ENCODE assay signal across 8 cellular contexts in the genomic region with DNA sequence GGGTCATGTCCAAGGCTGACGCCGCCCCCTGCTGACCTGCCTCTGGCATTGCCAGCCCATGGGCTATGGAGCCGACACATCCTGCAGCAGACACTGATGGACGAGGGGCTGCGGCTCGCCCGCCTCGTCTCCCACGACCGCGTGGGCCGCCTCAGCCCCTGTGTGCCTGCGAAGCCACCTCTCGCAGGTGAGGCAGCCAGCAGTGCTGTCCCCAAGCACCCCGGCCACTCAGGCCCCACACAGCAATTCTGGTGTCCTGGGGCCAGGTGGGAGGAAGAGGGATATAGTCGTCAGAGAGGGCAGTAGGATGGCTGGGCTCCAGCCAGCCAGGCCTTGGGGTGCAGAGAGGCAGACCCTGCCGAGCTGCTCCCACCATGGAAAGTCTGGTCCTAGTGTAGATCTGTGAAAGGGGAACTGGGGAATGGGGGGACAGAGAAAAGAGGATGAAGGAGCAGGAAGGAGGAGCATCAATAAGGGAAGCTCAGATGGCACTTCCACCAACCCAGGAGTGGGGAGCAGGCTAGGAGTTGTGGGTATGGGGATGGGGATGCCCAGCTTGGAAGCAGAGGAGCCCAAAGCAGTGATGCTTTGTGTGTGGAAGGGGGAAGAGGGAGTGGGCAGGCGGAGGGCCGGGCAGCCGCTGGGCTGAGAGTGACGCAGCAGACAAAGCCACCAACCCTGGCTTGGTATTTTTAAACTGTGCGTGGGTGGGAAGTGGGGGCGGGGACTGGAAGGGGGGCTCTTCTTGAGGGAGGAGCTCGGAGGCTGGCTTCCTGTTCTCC. TPM values are rescaled to one million over a fixed set of nuclear protein-coding genes. Genes with fewer than 3 reads are reported as not detected.
A peak's percentile ranks its signal among the peaks of the same experiment; 100 is the strongest.
DNase-seq lines count a peak whose midpoint lies in the region; ATAC-seq and TF ChIP-seq lines count a peak whose summit lies in the region.

No MANE protein-coding gene starts in this region.

- H3K9me3 ChIP-seq in HUES64 (ENCODE audit: insufficient read depth, low read depth, low read length) (no peaks in the 10 kb centered on the region), colonic mucosa (no peaks in the 10 kb centered on the region), lung (ENCODE audit: control insufficient read depth in 2 of 2, insufficient read depth in 1 of 2, low read length in 1 of 2) (no peaks in the 10 kb centered on the region)

- DNase-seq in GF-D8 (lab: John Stamatoyannopoulos, UW) (peak; percentile 7), colonic mucosa (peak; percentile 61), lung (ENCODE audit: low spot score) (peak; percentile 77), SHP77 treated with DMSO at 0.1 percent for 48 hours (lab: John Stamatoyannopoulos, UW) (no peak), NCI-H2171 (lab: John Stamatoyannopoulos, UW) (no peak)
- peak; percentile 11 to 59 (median 37) for DNase-seq in activated CD4-positive, CD25-positive, alpha-beta regulatory T cell (lab: John Stamatoyannopoulos, UW)
- peak; percentile 68 to 70 for DNase-seq in stimulated activated CD8-positive, alpha-beta memory T cell treated with anti-CD3 and anti-CD28 coated beads, Interleukin-15, amount 100 ng/mL, for 48 hours (ENCODE audit: low read depth in 2 of 2)

- 52% methylated on average over 24 of the region's 24 CpGs for WGBS in HUES64
- WGBS in lung, 2 donors, result 45 to 53% methylated on average over 24 of the region's 24 CpGs

- H3K4me1 ChIP-seq in HUES64 (ENCODE audit: insufficient read depth, low read length) (peaks cover 14% of the 10 kb centered on the region), colonic mucosa (no peaks in the 10 kb centered on the region), lung (ENCODE audit: control insufficient read depth in 2 of 2, insufficient read depth in 2 of 2, low read length in 2 of 2) (peaks cover 0 to 18% of the 10 kb centered on the region in 2 donors)

- peaks cover 57% of the 10 kb centered on the region for H3K36me3 ChIP-seq in HUES64 (ENCODE audit: insufficient read depth, low read length)
- H3K36me3 ChIP-seq in colonic mucosa, result peaks cover 7% of the 10 kb centered on the region
- peaks cover 11 to 64% of the 10 kb centered on the region in 2 donors for H3K36me3 ChIP-seq in lung (ENCODE audit: control insufficient read depth in 2 of 2, insufficient read depth in 2 of 2, low read length in 2 of 2)

- intact Hi-C loops in colonic mucosa (cut with DNase I), result no loop called here

- H3K4me3 ChIP-seq in HUES64 (ENCODE audit: low read length), result 0 out of 2 replicates have a peak overlapping the region, but pooled peaks have one; percentile 0
- H3K4me3 ChIP-seq in colonic mucosa, result no peak overlapping the region
- H3K4me3 ChIP-seq in lung, result no peak overlapping the region

- H3K27me3 ChIP-seq in HUES64 (ENCODE audit: insufficient read depth, low read length) (no peaks in the 10 kb centered on the region), colonic mucosa (no peaks in the 10 kb centered on the region), lung (ENCODE audit: control insufficient read depth, insufficient read depth) (no peaks in the 10 kb centered on the region)

- TF ChIP-seq CTCF in colonic mucosa (IDR thresholded peaks at IDR 0.05), result peak; percentile 54
- no peak for TF ChIP-seq CTCF in lung (IDR thresholded peaks at IDR 0.05; ENCODE audit: control extremely low read depth, extremely low read depth)

- ATAC-seq in lung (ENCODE audit: insufficient read depth, low FRiP score), result peak; percentile 55

- H3K27ac ChIP-seq in HUES64 (ENCODE audit: low read depth, low read length), result peak overlapping the region; percentile 77
- peak overlapping the region; percentile 42 for H3K27ac ChIP-seq in colonic mucosa
- peak overlapping the region in 1 of 2 donors; percentile 33 for H3K27ac ChIP-seq in lung (ENCODE audit: low read depth in 1 of 2, low read length in 1 of 2)

- peak overlapping the region; percentile 0; the same call in 1 of the 2 replicates for H3K9ac ChIP-seq in HUES64 (ENCODE audit: low read depth, low read length)
- H3K9ac ChIP-seq in colonic mucosa (ENCODE audit: low read depth in 2 of 2, low read length in 2 of 2), result peak overlapping the region; percentile 40 to 54

RNA-seq across cellular contexts. Expression of a gene that starts 4.7 kb away (rescaled TPM):
- 16.1 TPM for polyA plus RNA-seq in HUES64 (2013, experiment 1 of 2)
- polyA plus RNA-seq in HUES64 (2013, experiment 2 of 2), result 20.5 TPM
- 1 to 10 TPM; 4.8 to 7.0 TPM for total RNA-seq in colonic mucosa
- 10 to 100 TPM; 45.2 to 51.3 TPM for total RNA-seq in lung
- 10 to 100 TPM; 16.7 to 32.5 TPM for polyA plus RNA-seq in lung

RNA-seq across cellular contexts. Expression of a gene that starts 15.0 kb away (rescaled TPM):
- 20.3 TPM for polyA plus RNA-seq in HUES64 (2013, experiment 1 of 2)
- 22.6 TPM for polyA plus RNA-seq in HUES64 (2013, experiment 2 of 2)
- total RNA-seq in colonic mucosa (10 to 100 TPM in 1 of 2 donors, 1 to 10 TPM in 1; 7.3 to 21.1 TPM), lung (10 to 100 TPM; 10.6 to 14.3 TPM)
- polyA plus RNA-seq in lung, result 1 to 10 TPM; 3.7 to 4.8 TPM

RNA-seq across cellular contexts. Expression of a gene that starts 17.6 kb away (rescaled TPM):
- 24.3 TPM for polyA plus RNA-seq in HUES64 (2013, experiment 1 of 2)
- 28.5 TPM for polyA plus RNA-seq in HUES64 (2013, experiment 2 of 2)
- 100 to 1,000 TPM; 161 to 181 TPM for total RNA-seq in colonic mucosa
- total RNA-seq in lung, result 100 to 1,000 TPM; 118 to 216 TPM
- 100 to 1,000 TPM; 150 to 199 TPM for polyA plus RNA-seq in lung

RNA-seq across cellular contexts. Expression of a gene that starts 34.7 kb away (rescaled TPM):
- 30.2 TPM for polyA plus RNA-seq in HUES64 (2013, experiment 1 of 2)
- polyA plus RNA-seq in HUES64 (2013, experiment 2 of 2), result 32.8 TPM
- 100 to 1,000 TPM; 107 to 123 TPM for total RNA-seq in colonic mucosa
- 100 to 1,000 TPM; 166 to 338 TPM for total RNA-seq in lung
- 10 to 100 TPM; 52.6 to 77.4 TPM for polyA plus RNA-seq in lung

RNA-seq across cellular contexts. Expression of a gene that starts 43.7 kb away (rescaled TPM):
- polyA plus RNA-seq in HUES64 (2013, experiment 1 of 2), result 0.05 TPM
- not detected for polyA plus RNA-seq in HUES64 (2013, experiment 2 of 2)
- total RNA-seq in colonic mucosa (100 to 1,000 TPM; 261 to 273 TPM), lung (under 1 TPM; 0.09 to 0.67 TPM)
- polyA plus RNA-seq in lung, result under 1 TPM; 0.13 to 0.28 TPM

Comparison
In these comparisons a context has a peak if more than half of its experiments do, and no peak if none do; other contexts are left out.
1. DNase-seq: peak in GF-D8 (single experiment), activated CD4-positive, CD25-positive, alpha-beta regulatory T cell (4 of 4), colonic mucosa (single experiment), lung (single experiment) and stimulated activated CD8-positive, alpha-beta memory T cell treated with anti-CD3 and anti-CD28 coated beads, Interleukin-15, amount 100 ng/mL, for 48 hours (2 of 2); none in SHP77 treated with DMSO at 0.1 percent for 48 hours (single experiment) and NCI-H2171 (single experiment).
2. RNA of a gene that starts 4.7 kb away (total RNA-seq): 45.2 to 51.3 TPM in lung; 4.8 to 7.0 TPM in colonic mucosa; every median in the first group is over 4 times any median in the second.